In the genomic region with DNA sequence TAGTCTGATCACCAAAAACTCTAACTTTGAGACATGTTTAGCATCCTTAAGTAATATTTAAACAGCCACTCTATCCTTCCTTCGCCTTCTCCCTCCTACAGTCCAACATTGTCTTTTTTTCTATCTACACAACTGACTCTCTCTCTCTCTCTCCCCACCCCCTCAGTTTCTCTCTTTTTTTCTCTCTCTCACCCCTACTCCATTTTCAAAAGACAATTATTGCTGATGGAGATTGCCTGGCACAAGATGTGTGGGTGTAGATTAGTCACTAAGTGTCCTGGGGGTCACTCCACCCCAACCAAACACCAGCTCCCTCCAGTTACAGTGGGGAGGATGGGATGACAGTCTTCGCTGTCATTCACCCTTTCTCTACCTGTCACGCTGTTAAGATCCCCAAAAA, we compare ENCODE assay signal across 1 cellular context.
TF ChIP-seq lines count a peak whose summit lies in the region.

No MANE protein-coding gene starts in this region.

TF ChIP-seq in HEK293, 187 proteins besides CTCF, POLR2A, EP300 and RAD21 (continued from another document):
- TF ChIP-seq, protein P1, sequence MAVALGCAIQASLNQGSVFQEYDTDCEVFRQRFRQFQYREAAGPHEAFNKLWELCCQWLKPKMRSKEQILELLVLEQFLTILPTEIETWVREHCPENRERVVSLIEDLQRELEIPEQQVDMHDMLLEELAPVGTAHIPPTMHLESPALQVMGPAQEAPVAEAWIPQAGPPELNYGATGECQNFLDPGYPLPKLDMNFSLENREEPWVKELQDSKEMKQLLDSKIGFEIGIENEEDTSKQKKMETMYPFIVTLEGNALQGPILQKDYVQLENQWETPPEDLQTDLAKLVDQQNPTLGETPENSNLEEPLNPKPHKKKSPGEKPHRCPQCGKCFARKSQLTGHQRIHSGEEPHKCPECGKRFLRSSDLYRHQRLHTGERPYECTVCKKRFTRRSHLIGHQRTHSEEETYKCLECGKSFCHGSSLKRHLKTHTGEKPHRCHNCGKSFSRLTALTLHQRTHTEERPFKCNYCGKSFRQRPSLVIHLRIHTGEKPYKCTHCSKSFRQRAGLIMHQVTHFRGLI (tag by site-specific recombination; IDR thresholded peaks at IDR 0.05) = no peak
- no peak for TF ChIP-seq ZSCAN16 (tag by site-specific recombination; IDR thresholded peaks at IDR 0.05)
- TF ChIP-seq, protein P2, sequence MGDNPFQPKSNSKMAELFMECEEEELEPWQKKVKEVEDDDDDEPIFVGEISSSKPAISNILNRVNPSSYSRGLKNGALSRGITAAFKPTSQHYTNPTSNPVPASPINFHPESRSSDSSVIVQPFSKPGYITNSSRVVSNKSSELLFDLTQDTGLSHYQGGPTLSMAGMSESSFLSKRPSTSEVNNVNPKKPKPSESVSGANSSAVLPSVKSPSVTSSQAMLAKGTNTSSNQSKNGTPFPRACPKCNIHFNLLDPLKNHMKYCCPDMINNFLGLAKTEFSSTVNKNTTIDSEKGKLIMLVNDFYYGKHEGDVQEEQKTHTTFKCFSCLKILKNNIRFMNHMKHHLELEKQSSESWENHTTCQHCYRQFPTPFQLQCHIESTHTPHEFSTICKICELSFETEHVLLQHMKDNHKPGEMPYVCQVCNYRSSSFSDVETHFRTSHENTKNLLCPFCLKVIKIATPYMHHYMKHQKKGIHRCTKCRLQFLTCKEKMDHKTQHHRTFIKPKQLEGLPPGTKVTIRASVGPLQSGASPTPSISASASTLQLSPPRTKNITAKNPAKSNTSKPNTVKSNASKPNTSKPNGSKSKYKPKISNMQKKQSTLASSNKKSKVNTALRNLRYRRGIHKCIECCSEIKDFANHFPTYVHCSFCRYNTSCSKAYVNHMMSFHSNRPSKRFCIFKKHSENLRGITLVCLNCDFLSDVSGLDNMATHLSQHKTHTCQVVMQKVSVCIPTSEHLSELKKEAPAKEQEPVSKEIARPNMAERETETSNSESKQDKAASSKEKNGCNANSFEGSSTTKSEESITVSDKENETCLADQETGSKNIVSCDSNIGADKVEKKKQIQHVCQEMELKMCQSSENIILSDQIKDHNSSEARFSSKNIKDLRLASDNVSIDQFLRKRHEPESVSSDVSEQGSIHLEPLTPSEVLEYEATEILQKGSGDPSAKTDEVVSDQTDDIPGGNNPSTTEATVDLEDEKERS (tag by site-specific recombination; IDR thresholded peaks at IDR 0.05) = no peak
- TF ChIP-seq EGR2 (tag by site-specific recombination; IDR thresholded peaks at IDR 0.05; ENCODE audit: low read depth) = peak; percentile 90
- TF ChIP-seq ZNF138 (tag by site-specific recombination; IDR thresholded peaks at IDR 0.05; ENCODE audit: borderline replicate concordance) = no peak
- TF ChIP-seq ZNF670 (tag by site-specific recombination; IDR thresholded peaks at IDR 0.05; ENCODE audit: low read depth) = no peak
- TF ChIP-seq, protein P3, sequence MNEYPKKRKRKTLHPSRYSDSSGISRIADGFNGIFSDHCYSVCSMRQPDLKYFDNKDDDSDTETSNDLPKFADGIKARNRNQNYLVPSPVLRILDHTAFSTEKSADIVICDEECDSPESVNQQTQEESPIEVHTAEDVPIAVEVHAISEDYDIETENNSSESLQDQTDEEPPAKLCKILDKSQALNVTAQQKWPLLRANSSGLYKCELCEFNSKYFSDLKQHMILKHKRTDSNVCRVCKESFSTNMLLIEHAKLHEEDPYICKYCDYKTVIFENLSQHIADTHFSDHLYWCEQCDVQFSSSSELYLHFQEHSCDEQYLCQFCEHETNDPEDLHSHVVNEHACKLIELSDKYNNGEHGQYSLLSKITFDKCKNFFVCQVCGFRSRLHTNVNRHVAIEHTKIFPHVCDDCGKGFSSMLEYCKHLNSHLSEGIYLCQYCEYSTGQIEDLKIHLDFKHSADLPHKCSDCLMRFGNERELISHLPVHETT (tag by site-specific recombination; IDR thresholded peaks at IDR 0.05) = no peak
- no peak for TF ChIP-seq ZNF76 (tag by site-specific recombination; IDR thresholded peaks at IDR 0.05; ENCODE audit: borderline replicate concordance, low read depth)
- no peak for TF ChIP-seq ZBTB17 (tag by site-specific recombination; IDR thresholded peaks at IDR 0.05)
- peak; percentile 82 for TF ChIP-seq ZFHX2 (tag by site-specific recombination; conservative IDR thresholded peaks at IDR 0.05)
- TF ChIP-seq ZNF433 (tag by site-specific recombination; IDR thresholded peaks at IDR 0.05; ENCODE audit: low read depth) = no peak
- no peak for TF ChIP-seq HOXC10 (CRISPR knock-in tag; IDR thresholded peaks at IDR 0.05)
- no peak for TF ChIP-seq MZF1 (tag by site-specific recombination; IDR thresholded peaks at IDR 0.05; ENCODE audit: borderline replicate concordance)
- no peak for TF ChIP-seq ZNF530 (tag by site-specific recombination; IDR thresholded peaks at IDR 0.05; ENCODE audit: low read depth)
- no peak for TF ChIP-seq KLF1 (tag by site-specific recombination; IDR thresholded peaks at IDR 0.05)
- TF ChIP-seq, protein P4, sequence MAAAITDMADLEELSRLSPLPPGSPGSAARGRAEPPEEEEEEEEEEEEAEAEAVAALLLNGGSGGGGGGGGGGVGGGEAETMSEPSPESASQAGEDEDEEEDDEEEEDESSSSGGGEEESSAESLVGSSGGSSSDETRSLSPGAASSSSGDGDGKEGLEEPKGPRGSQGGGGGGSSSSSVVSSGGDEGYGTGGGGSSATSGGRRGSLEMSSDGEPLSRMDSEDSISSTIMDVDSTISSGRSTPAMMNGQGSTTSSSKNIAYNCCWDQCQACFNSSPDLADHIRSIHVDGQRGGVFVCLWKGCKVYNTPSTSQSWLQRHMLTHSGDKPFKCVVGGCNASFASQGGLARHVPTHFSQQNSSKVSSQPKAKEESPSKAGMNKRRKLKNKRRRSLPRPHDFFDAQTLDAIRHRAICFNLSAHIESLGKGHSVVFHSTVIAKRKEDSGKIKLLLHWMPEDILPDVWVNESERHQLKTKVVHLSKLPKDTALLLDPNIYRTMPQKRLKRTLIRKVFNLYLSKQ (tag by site-specific recombination; IDR thresholded peaks at IDR 0.05; ENCODE audit: borderline replicate concordance) = no peak
- no peak for TF ChIP-seq ZNF701 (tag by site-specific recombination; IDR thresholded peaks at IDR 0.05)
- 0 out of 2 replicates have a peak, but pooled peaks have one; percentile 23 for TF ChIP-seq ZNF596 (tag by site-specific recombination; IDR thresholded peaks at IDR 0.05)
- no peak for TF ChIP-seq KLF9 (tag by site-specific recombination; IDR thresholded peaks at IDR 0.05; ENCODE audit: low read depth)
- TF ChIP-seq, protein P5, sequence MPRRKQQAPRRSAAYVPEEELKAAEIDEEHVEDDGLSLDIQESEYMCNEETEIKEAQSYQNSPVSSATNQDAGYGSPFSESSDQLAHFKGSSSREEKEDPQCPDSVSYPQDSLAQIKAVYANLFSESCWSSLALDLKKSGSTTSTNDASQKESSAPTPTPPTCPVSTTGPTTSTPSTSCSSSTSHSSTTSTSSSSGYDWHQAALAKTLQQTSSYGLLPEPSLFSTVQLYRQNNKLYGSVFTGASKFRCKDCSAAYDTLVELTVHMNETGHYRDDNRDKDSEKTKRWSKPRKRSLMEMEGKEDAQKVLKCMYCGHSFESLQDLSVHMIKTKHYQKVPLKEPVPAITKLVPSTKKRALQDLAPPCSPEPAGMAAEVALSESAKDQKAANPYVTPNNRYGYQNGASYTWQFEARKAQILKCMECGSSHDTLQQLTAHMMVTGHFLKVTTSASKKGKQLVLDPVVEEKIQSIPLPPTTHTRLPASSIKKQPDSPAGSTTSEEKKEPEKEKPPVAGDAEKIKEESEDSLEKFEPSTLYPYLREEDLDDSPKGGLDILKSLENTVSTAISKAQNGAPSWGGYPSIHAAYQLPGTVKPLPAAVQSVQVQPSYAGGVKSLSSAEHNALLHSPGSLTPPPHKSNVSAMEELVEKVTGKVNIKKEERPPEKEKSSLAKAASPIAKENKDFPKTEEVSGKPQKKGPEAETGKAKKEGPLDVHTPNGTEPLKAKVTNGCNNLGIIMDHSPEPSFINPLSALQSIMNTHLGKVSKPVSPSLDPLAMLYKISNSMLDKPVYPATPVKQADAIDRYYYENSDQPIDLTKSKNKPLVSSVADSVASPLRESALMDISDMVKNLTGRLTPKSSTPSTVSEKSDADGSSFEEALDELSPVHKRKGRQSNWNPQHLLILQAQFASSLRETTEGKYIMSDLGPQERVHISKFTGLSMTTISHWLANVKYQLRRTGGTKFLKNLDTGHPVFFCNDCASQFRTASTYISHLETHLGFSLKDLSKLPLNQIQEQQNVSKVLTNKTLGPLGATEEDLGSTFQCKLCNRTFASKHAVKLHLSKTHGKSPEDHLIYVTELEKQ (tag by site-specific recombination; IDR thresholded peaks at IDR 0.05; ENCODE audit: borderline replicate concordance) = no peak
TF ChIP-seq in HEK293: peak in this region for 3.
